1 cellular context compared by ENCODE assay signal in the genomic region with DNA sequence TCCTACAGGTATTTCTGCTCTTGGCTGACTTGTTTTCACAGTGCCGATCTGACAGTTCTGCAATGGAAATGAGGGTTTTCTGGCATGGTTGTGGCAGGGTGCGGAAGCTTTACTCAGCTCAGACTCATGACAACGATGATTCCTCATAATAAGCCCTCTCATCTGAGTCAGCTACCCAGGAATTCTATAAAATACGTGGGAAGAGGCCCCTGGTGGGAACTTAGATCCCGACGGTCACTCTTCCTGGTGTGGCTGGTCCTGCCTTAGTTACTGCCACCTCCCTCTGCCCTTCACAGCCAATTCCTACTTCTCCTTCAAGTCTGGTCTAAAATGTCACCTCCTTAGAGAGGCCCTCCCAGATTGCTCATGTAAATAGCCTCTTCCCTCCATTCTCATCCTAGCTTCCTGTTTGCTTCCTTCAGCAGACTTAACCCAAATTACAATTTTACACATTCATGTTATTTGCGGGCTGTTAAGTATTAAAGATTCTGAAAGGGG.
A peak's percentile ranks its signal among the peaks of the same experiment; 100 is the strongest.
TF ChIP-seq lines count a peak whose summit lies in the region.

No MANE protein-coding gene starts in this region.

TF ChIP-seq in HCT116, 20 proteins besides CTCF, POLR2A, EP300 and RAD21 (continued from another document):
- TF ChIP-seq, protein P1, sequence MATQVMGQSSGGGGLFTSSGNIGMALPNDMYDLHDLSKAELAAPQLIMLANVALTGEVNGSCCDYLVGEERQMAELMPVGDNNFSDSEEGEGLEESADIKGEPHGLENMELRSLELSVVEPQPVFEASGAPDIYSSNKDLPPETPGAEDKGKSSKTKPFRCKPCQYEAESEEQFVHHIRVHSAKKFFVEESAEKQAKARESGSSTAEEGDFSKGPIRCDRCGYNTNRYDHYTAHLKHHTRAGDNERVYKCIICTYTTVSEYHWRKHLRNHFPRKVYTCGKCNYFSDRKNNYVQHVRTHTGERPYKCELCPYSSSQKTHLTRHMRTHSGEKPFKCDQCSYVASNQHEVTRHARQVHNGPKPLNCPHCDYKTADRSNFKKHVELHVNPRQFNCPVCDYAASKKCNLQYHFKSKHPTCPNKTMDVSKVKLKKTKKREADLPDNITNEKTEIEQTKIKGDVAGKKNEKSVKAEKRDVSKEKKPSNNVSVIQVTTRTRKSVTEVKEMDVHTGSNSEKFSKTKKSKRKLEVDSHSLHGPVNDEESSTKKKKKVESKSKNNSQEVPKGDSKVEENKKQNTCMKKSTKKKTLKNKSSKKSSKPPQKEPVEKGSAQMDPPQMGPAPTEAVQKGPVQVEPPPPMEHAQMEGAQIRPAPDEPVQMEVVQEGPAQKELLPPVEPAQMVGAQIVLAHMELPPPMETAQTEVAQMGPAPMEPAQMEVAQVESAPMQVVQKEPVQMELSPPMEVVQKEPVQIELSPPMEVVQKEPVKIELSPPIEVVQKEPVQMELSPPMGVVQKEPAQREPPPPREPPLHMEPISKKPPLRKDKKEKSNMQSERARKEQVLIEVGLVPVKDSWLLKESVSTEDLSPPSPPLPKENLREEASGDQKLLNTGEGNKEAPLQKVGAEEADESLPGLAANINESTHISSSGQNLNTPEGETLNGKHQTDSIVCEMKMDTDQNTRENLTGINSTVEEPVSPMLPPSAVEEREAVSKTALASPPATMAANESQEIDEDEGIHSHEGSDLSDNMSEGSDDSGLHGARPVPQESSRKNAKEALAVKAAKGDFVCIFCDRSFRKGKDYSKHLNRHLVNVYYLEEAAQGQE (IDR thresholded peaks at IDR 0.05; ENCODE audit: low read depth): no peak
- no peak for TF ChIP-seq ZNF274 (IDR thresholded peaks at IDR 0.05; ENCODE audit: low read depth, low read length)
- TF ChIP-seq ZFX (IDR thresholded peaks at IDR 0.05): no peak
- TF ChIP-seq, protein P2, sequence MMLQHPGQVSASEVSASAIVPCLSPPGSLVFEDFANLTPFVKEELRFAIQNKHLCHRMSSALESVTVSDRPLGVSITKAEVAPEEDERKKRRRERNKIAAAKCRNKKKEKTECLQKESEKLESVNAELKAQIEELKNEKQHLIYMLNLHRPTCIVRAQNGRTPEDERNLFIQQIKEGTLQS (IDR thresholded peaks at IDR 0.05): no peak
- peak; percentile 83 for TF ChIP-seq EGR1 (IDR thresholded peaks at IDR 0.05; ENCODE audit: low read depth)
- no peak; the same call in 1 of the 2 replicates for TF ChIP-seq ELF1 (IDR thresholded peaks at IDR 0.05; ENCODE audit: borderline replicate concordance, low read depth)
- peak; percentile 6 for TF ChIP-seq YY1 (IDR thresholded peaks at IDR 0.05; ENCODE audit: extremely low read depth, insufficient replicate concordance, low read depth, low read length)
- TF ChIP-seq TCF7L2 (IDR thresholded peaks at IDR 0.05; ENCODE audit: borderline replicate concordance, extremely low read depth, insufficient read depth, insufficient read length): peak; percentile 2
- TF ChIP-seq EZH2 (IDR thresholded peaks at IDR 0.05): no peak
- peak; percentile 94 for TF ChIP-seq JUND (IDR thresholded peaks at IDR 0.05)
- no peak for TF ChIP-seq SRF (IDR thresholded peaks at IDR 0.05; ENCODE audit: low read depth)
- no peak for TF ChIP-seq EZH2phosphoT487 (IDR thresholded peaks at IDR 0.05; ENCODE audit: borderline replicate concordance)
- TF ChIP-seq, protein P3, sequence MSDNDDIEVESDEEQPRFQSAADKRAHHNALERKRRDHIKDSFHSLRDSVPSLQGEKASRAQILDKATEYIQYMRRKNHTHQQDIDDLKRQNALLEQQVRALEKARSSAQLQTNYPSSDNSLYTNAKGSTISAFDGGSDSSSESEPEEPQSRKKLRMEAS (IDR thresholded peaks at IDR 0.05): peak; percentile 86
- peak; percentile 93 for TF ChIP-seq SP1 (IDR thresholded peaks at IDR 0.05; ENCODE audit: low read depth)
- TF ChIP-seq, protein P4, sequence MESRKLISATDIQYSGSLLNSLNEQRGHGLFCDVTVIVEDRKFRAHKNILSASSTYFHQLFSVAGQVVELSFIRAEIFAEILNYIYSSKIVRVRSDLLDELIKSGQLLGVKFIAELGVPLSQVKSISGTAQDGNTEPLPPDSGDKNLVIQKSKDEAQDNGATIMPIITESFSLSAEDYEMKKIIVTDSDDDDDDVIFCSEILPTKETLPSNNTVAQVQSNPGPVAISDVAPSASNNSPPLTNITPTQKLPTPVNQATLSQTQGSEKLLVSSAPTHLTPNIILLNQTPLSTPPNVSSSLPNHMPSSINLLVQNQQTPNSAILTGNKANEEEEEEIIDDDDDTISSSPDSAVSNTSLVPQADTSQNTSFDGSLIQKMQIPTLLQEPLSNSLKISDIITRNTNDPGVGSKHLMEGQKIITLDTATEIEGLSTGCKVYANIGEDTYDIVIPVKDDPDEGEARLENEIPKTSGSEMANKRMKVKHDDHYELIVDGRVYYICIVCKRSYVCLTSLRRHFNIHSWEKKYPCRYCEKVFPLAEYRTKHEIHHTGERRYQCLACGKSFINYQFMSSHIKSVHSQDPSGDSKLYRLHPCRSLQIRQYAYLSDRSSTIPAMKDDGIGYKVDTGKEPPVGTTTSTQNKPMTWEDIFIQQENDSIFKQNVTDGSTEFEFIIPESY (IDR thresholded peaks at IDR 0.05; ENCODE audit: extremely low read depth, insufficient replicate concordance, low read length): no peak
- peak; percentile 56; the same call in 1 of the 2 replicates for TF ChIP-seq POLR2AphosphoS5 (IDR thresholded peaks at IDR 0.05; ENCODE audit: low read depth, low read length)
